ENCODE assay signal across 1 cellular context in the genomic region with DNA sequence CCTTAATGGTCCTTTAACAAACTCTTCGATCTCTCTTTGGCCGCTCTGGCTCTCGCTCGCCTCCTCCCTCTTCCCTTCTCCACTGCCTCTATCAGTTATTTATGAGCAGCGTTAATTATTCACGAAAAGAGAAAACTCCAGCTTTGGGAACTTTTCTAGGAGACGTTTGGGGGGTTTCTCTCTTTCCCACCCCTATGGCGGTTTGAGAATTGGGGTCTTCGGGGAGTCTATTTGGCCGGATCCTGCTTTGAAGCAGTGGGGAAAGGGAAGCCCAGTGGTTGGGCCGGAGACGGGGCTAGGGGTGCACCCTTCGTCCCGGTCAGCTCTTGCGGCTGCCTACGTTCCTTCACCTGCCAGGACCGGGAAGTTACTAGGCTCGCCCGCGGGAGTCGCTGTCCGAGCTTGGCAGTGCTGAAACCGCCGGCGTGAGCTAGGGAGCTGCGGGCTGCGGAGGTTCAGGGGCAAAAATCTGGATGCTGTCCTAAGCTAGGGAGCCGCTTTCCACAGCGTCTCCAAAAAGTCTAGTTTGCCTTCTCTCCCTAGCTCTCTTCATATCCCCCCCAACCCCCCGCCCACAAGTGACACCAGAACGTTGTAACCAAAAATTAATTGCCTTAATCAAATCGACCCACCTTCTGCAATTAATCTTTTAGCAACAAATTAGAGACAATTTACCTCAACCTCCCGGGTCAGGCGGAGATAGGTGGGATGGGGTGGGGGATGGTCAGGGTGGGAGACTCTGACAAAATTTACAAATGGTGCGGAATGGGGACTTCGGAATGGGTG.
TF ChIP-seq lines count a peak whose summit lies in the region.

No MANE protein-coding gene starts in this region.

TF ChIP-seq in HepG2, 621 proteins besides CTCF, POLR2A, EP300 and RAD21 (continued from another document and continues in another):
- TF ChIP-seq ZNF484 (CRISPR knock-in tag; IDR thresholded peaks at IDR 0.05; ENCODE audit: borderline replicate concordance, low read depth) = no peak
- TF ChIP-seq, protein P1, sequence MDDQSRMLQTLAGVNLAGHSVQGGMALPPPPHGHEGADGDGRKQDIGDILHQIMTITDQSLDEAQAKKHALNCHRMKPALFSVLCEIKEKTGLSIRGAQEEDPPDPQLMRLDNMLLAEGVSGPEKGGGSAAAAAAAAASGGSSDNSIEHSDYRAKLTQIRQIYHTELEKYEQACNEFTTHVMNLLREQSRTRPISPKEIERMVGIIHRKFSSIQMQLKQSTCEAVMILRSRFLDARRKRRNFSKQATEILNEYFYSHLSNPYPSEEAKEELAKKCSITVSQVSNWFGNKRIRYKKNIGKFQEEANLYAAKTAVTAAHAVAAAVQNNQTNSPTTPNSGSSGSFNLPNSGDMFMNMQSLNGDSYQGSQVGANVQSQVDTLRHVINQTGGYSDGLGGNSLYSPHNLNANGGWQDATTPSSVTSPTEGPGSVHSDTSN (CRISPR knock-in tag; IDR thresholded peaks at IDR 0.05; ENCODE audit: borderline replicate concordance) = 0 out of 2 replicates have a peak, but pooled peaks have one; percentile 53
- no peak for TF ChIP-seq ZNF292 (CRISPR knock-in tag; IDR thresholded peaks at IDR 0.05; ENCODE audit: borderline replicate concordance, low read depth)
- peak; percentile 71; the same call in 1 of the 2 replicates for TF ChIP-seq ZSCAN9 (CRISPR knock-in tag; IDR thresholded peaks at IDR 0.05; ENCODE audit: borderline replicate concordance)
- TF ChIP-seq ZNF557 (CRISPR knock-in tag; IDR thresholded peaks at IDR 0.05) = peak; percentile 87
- TF ChIP-seq SNRNP70 (IDR thresholded peaks at IDR 0.05; ENCODE audit: low read depth, low read length) = no peak
- TF ChIP-seq, protein P2, sequence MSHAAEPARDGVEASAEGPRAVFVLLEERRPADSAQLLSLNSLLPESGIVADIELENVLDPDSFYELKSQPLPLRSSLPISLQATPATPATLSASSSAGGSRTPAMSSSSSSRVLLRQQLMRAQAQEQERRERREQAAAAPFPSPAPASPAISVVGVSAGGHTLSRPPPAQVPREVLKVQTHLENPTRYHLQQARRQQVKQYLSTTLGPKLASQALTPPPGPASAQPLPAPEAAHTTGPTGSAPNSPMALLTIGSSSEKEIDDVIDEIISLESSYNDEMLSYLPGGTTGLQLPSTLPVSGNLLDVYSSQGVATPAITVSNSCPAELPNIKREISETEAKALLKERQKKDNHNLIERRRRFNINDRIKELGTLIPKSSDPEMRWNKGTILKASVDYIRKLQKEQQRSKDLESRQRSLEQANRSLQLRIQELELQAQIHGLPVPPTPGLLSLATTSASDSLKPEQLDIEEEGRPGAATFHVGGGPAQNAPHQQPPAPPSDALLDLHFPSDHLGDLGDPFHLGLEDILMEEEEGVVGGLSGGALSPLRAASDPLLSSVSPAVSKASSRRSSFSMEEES (CRISPR knock-in tag; IDR thresholded peaks at IDR 0.05) = peak; percentile 60; the same call in 1 of the 2 replicates
- TF ChIP-seq, protein P3, sequence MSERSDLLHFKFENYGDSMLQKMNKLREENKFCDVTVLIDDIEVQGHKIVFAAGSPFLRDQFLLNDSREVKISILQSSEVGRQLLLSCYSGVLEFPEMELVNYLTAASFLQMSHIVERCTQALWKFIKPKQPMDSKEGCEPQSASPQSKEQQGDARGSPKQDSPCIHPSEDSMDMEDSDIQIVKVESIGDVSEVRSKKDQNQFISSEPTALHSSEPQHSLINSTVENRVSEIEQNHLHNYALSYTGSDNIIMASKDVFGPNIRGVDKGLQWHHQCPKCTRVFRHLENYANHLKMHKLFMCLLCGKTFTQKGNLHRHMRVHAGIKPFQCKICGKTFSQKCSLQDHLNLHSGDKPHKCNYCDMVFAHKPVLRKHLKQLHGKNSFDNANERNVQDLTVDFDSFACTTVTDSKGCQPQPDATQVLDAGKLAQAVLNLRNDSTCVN (CRISPR knock-in tag; IDR thresholded peaks at IDR 0.05; ENCODE audit: borderline replicate concordance) = peak; percentile 59; the same call in 1 of the 2 replicates
- TF ChIP-seq, protein P4, sequence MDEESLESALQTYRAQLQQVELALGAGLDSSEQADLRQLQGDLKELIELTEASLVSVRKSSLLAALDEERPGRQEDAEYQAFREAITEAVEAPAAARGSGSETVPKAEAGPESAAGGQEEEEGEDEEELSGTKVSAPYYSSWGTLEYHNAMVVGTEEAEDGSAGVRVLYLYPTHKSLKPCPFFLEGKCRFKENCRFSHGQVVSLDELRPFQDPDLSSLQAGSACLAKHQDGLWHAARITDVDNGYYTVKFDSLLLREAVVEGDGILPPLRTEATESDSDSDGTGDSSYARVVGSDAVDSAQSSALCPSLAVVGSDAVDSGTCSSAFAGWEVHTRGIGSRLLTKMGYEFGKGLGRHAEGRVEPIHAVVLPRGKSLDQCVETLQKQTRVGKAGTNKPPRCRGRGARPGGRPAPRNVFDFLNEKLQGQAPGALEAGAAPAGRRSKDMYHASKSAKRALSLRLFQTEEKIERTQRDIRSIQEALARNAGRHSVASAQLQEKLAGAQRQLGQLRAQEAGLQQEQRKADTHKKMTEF (CRISPR knock-in tag; IDR thresholded peaks at IDR 0.05) = no peak
- TF ChIP-seq, protein P5, sequence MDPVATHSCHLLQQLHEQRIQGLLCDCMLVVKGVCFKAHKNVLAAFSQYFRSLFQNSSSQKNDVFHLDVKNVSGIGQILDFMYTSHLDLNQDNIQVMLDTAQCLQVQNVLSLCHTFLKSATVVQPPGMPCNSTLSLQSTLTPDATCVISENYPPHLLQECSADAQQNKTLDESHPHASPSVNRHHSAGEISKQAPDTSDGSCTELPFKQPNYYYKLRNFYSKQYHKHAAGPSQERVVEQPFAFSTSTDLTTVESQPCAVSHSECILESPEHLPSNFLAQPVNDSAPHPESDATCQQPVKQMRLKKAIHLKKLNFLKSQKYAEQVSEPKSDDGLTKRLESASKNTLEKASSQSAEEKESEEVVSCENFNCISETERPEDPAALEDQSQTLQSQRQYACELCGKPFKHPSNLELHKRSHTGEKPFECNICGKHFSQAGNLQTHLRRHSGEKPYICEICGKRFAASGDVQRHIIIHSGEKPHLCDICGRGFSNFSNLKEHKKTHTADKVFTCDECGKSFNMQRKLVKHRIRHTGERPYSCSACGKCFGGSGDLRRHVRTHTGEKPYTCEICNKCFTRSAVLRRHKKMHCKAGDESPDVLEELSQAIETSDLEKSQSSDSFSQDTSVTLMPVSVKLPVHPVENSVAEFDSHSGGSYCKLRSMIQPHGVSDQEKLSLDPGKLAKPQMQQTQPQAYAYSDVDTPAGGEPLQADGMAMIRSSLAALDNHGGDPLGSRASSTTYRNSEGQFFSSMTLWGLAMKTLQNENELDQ (CRISPR knock-in tag; IDR thresholded peaks at IDR 0.05; ENCODE audit: borderline replicate concordance) = peak; percentile 88; the same call in 1 of the 2 replicates
- 0 out of 2 replicates have a peak, but pooled peaks have one; percentile 45 for TF ChIP-seq ZFAT (CRISPR knock-in tag; conservative IDR thresholded peaks at IDR 0.05)
- TF ChIP-seq, protein P6, sequence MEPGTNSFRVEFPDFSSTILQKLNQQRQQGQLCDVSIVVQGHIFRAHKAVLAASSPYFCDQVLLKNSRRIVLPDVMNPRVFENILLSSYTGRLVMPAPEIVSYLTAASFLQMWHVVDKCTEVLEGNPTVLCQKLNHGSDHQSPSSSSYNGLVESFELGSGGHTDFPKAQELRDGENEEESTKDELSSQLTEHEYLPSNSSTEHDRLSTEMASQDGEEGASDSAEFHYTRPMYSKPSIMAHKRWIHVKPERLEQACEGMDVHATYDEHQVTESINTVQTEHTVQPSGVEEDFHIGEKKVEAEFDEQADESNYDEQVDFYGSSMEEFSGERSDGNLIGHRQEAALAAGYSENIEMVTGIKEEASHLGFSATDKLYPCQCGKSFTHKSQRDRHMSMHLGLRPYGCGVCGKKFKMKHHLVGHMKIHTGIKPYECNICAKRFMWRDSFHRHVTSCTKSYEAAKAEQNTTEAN (CRISPR knock-in tag; conservative IDR thresholded peaks at IDR 0.05) = peak; percentile 70; the same call in 1 of the 2 replicates
- no peak for TF ChIP-seq ZMYM2 (CRISPR knock-in tag; IDR thresholded peaks at IDR 0.05)
- TF ChIP-seq MEIS2 (CRISPR knock-in tag; IDR thresholded peaks at IDR 0.05) = peak; percentile 81; the same call in 1 of the 2 replicates
- TF ChIP-seq, protein P7, sequence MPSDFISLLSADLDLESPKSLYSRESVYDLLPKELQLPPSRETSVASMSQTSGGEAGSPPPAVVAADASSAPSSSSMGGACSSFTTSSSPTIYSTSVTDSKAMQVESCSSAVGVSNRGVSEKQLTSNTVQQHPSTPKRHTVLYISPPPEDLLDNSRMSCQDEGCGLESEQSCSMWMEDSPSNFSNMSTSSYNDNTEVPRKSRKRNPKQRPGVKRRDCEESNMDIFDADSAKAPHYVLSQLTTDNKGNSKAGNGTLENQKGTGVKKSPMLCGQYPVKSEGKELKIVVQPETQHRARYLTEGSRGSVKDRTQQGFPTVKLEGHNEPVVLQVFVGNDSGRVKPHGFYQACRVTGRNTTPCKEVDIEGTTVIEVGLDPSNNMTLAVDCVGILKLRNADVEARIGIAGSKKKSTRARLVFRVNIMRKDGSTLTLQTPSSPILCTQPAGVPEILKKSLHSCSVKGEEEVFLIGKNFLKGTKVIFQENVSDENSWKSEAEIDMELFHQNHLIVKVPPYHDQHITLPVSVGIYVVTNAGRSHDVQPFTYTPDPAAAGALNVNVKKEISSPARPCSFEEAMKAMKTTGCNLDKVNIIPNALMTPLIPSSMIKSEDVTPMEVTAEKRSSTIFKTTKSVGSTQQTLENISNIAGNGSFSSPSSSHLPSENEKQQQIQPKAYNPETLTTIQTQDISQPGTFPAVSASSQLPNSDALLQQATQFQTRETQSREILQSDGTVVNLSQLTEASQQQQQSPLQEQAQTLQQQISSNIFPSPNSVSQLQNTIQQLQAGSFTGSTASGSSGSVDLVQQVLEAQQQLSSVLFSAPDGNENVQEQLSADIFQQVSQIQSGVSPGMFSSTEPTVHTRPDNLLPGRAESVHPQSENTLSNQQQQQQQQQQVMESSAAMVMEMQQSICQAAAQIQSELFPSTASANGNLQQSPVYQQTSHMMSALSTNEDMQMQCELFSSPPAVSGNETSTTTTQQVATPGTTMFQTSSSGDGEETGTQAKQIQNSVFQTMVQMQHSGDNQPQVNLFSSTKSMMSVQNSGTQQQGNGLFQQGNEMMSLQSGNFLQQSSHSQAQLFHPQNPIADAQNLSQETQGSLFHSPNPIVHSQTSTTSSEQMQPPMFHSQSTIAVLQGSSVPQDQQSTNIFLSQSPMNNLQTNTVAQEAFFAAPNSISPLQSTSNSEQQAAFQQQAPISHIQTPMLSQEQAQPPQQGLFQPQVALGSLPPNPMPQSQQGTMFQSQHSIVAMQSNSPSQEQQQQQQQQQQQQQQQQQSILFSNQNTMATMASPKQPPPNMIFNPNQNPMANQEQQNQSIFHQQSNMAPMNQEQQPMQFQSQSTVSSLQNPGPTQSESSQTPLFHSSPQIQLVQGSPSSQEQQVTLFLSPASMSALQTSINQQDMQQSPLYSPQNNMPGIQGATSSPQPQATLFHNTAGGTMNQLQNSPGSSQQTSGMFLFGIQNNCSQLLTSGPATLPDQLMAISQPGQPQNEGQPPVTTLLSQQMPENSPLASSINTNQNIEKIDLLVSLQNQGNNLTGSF (CRISPR knock-in tag; IDR thresholded peaks at IDR 0.05) = peak; percentile 83
- no peak for TF ChIP-seq JUNB (CRISPR knock-in tag; IDR thresholded peaks at IDR 0.05; ENCODE audit: borderline replicate concordance)
- no peak for TF ChIP-seq AHR (CRISPR knock-in tag; IDR thresholded peaks at IDR 0.05)
- peak; percentile 95; the same call in 1 of the 2 replicates for TF ChIP-seq EHMT2 (IDR thresholded peaks at IDR 0.05; ENCODE audit: borderline replicate concordance, low read depth, low read length)
- 0 out of 2 replicates have a peak, but pooled peaks have one; percentile 78 for TF ChIP-seq ATAD3A (CRISPR knock-in tag; IDR thresholded peaks at IDR 0.05)
- peak; percentile 58; the same call in 1 of the 2 replicates for TF ChIP-seq ZNF335 (CRISPR knock-in tag; IDR thresholded peaks at IDR 0.05)
- TF ChIP-seq, protein P8, sequence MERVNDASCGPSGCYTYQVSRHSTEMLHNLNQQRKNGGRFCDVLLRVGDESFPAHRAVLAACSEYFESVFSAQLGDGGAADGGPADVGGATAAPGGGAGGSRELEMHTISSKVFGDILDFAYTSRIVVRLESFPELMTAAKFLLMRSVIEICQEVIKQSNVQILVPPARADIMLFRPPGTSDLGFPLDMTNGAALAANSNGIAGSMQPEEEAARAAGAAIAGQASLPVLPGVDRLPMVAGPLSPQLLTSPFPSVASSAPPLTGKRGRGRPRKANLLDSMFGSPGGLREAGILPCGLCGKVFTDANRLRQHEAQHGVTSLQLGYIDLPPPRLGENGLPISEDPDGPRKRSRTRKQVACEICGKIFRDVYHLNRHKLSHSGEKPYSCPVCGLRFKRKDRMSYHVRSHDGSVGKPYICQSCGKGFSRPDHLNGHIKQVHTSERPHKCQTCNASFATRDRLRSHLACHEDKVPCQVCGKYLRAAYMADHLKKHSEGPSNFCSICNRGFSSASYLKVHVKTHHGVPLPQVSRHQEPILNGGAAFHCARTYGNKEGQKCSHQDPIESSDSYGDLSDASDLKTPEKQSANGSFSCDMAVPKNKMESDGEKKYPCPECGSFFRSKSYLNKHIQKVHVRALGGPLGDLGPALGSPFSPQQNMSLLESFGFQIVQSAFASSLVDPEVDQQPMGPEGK (CRISPR knock-in tag; IDR thresholded peaks at IDR 0.05) = 0 out of 2 replicates have a peak, but pooled peaks have one; percentile 16
- peak; percentile 92 for TF ChIP-seq ZSCAN12 (CRISPR knock-in tag; IDR thresholded peaks at IDR 0.05)
- TF ChIP-seq, protein P9, sequence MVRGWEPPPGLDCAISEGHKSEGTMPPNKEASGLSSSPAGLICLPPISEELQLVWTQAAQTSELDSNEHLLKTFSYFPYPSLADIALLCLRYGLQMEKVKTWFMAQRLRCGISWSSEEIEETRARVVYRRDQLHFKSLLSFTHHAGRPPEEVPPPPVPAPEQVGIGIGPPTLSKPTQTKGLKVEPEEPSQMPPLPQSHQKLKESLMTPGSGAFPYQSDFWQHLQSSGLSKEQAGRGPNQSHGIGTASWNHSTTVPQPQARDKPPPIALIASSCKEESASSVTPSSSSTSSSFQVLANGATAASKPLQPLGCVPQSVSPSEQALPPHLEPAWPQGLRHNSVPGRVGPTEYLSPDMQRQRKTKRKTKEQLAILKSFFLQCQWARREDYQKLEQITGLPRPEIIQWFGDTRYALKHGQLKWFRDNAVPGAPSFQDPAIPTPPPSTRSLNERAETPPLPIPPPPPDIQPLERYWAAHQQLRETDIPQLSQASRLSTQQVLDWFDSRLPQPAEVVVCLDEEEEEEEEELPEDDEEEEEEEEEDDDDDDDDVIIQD (CRISPR knock-in tag; IDR thresholded peaks at IDR 0.05; ENCODE audit: low read depth) = no peak
- no peak for TF ChIP-seq ZNF614 (CRISPR knock-in tag; IDR thresholded peaks at IDR 0.05; ENCODE audit: borderline replicate concordance)
- TF ChIP-seq ZNF136 (CRISPR knock-in tag; IDR thresholded peaks at IDR 0.05; ENCODE audit: low read depth) = no peak
- TF ChIP-seq EED (CRISPR knock-in tag; IDR thresholded peaks at IDR 0.05) = no peak
- TF ChIP-seq, protein P10, sequence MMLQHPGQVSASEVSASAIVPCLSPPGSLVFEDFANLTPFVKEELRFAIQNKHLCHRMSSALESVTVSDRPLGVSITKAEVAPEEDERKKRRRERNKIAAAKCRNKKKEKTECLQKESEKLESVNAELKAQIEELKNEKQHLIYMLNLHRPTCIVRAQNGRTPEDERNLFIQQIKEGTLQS (CRISPR knock-in tag; IDR thresholded peaks at IDR 0.05) = peak; percentile 40; the same call in 1 of the 2 replicates
- TF ChIP-seq, protein P11, sequence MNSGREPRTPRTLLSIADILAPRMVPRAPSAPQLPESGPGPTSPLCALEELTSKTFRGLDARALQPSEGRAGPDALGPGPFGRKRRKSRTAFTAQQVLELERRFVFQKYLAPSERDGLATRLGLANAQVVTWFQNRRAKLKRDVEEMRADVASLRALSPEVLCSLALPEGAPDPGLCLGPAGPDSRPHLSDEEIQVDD (CRISPR knock-in tag; IDR thresholded peaks at IDR 0.05; ENCODE audit: borderline replicate concordance) = 0 out of 2 replicates have a peak, but pooled peaks have one; percentile 38
- 0 out of 2 replicates have a peak, but pooled peaks have one; percentile 55 for TF ChIP-seq ZNF607 (CRISPR knock-in tag; IDR thresholded peaks at IDR 0.05; ENCODE audit: borderline replicate concordance)
- no peak for TF ChIP-seq KMT2A (CRISPR knock-in tag; IDR thresholded peaks at IDR 0.05)
- TF ChIP-seq MEF2D (CRISPR knock-in tag; IDR thresholded peaks at IDR 0.05) = no peak
- 0 out of 2 replicates have a peak, but pooled peaks have one; percentile 27 for TF ChIP-seq IRF2 (CRISPR knock-in tag; IDR thresholded peaks at IDR 0.05)
